In genomic region chr10:71531485-71532446, GRCh38 we compare ENCODE assay signal across 12 cellular contexts.
DNase-seq lines count a peak whose midpoint lies in the region; ATAC-seq and TF ChIP-seq lines count a peak whose summit lies in the region.
"Had no signal": no experiment of that assay in that cellular context is flagged by ENCODE, and none has a peak within 500 bp of the region (broad histone marks: within the 10 kb centered on the region; RNA-seq: fewer than 3 reads in every experiment).

No MANE protein-coding gene starts in this region.

- peak; percentile 16 for DNase-seq in activated naive CD4-positive, alpha-beta T cell treated with Interleukin-2 at 50 U/mL for 16 hours
- no peak for DNase-seq in activated naive CD4-positive, alpha-beta T cell (lab: John Stamatoyannopoulos, UW)
- DNase-seq in NCI-H82 (lab: John Stamatoyannopoulos, UW) = peak; percentile 88
- DNase-seq in stimulated activated effector memory CD8-positive, alpha-beta T cell treated with anti-CD3 and anti-CD28 coated beads, Interleukin-12 subunit alpha, Interleukin-12 subunit beta, amount 100 ng/mL, for 72 hours (ENCODE audit: low spot score in 2 of 2) = peak; percentile 19 to 56
- no peak for DNase-seq in NCI-H345 (lab: John Stamatoyannopoulos, UW)
- no peak for DNase-seq in iPS-NIHi7 (ENCODE audit: extremely low spot score)
- no peak for DNase-seq in osteocyte (ENCODE audit: extremely low spot score, unreplicated experiment)
- DNase-seq: activated effector memory CD4-positive, alpha-beta T cell treated with anti-CD3 and anti-CD28 coated beads, Interleukin-2, amount 50 U/mL, for 16 hours; kidney; testis had no signal

- no peaks in the 10 kb centered on the region for H3K27me3 Mint-ChIP-seq in activated naive CD8-positive, alpha-beta T cell
- H3K27me3 Mint-ChIP-seq in osteocyte (ENCODE audit: unreplicated experiment) = peaks cover 6% of the 10 kb centered on the region
- H3K27me3 Mint-ChIP-seq: CD4-positive, CD25-positive, alpha-beta regulatory T cell had no signal

- H3K4me1 Mint-ChIP-seq in activated naive CD8-positive, alpha-beta T cell (ENCODE audit: low read depth) = peaks cover 17% of the 10 kb centered on the region
- H3K4me1 Mint-ChIP-seq in stimulated activated effector memory CD8-positive, alpha-beta T cell treated with anti-CD3 and anti-CD28 coated beads, Interleukin-12 subunit alpha, Interleukin-12 subunit beta, amount 100 ng/mL, for 72 hours = peaks cover 23% of the 10 kb centered on the region
- H3K4me1 Mint-ChIP-seq in osteocyte (ENCODE audit: unreplicated experiment) = no peaks in the 10 kb centered on the region

- peak overlapping the region; percentile 83 for H3K27ac Mint-ChIP-seq in activated naive CD8-positive, alpha-beta T cell
- peak overlapping the region; percentile 96 for H3K27ac Mint-ChIP-seq in stimulated activated effector memory CD8-positive, alpha-beta T cell treated with anti-CD3 and anti-CD28 coated beads, Interleukin-12 subunit alpha, Interleukin-12 subunit beta, amount 100 ng/mL, for 72 hours
- H3K27ac Mint-ChIP-seq in osteocyte (ENCODE audit: unreplicated experiment) = no peak overlapping the region
- H3K27ac Mint-ChIP-seq: CD4-positive, CD25-positive, alpha-beta regulatory T cell had no signal

- peak; percentile 96 for ATAC-seq in stimulated activated effector memory CD8-positive, alpha-beta T cell treated with anti-CD3 and anti-CD28 coated beads, Interleukin-12 subunit alpha, Interleukin-12 subunit beta, amount 100 ng/mL, for 72 hours

- H3K9me3 Mint-ChIP-seq in activated naive CD8-positive, alpha-beta T cell (ENCODE audit: low read depth) = no peaks in the 10 kb centered on the region
- H3K9me3 Mint-ChIP-seq in stimulated activated effector memory CD8-positive, alpha-beta T cell treated with anti-CD3 and anti-CD28 coated beads, Interleukin-12 subunit alpha, Interleukin-12 subunit beta, amount 100 ng/mL, for 72 hours = no peaks in the 10 kb centered on the region
- no peaks in the 10 kb centered on the region for H3K9me3 Mint-ChIP-seq in osteocyte (ENCODE audit: unreplicated experiment)

- no peaks in the 10 kb centered on the region for H3K36me3 Mint-ChIP-seq in activated naive CD8-positive, alpha-beta T cell
- H3K36me3 Mint-ChIP-seq in stimulated activated effector memory CD8-positive, alpha-beta T cell treated with anti-CD3 and anti-CD28 coated beads, Interleukin-12 subunit alpha, Interleukin-12 subunit beta, amount 100 ng/mL, for 72 hours = no peaks in the 10 kb centered on the region
- no peaks in the 10 kb centered on the region for H3K36me3 Mint-ChIP-seq in osteocyte (ENCODE audit: unreplicated experiment)
- H3K36me3 Mint-ChIP-seq: CD4-positive, CD25-positive, alpha-beta regulatory T cell had no signal

- TF ChIP-seq CTCF in osteocyte (IDR thresholded peaks at IDR 0.05) = no peak

- H3K4me3 Mint-ChIP-seq in activated naive CD8-positive, alpha-beta T cell = peak overlapping the region; percentile 46
- H3K4me3 Mint-ChIP-seq in stimulated activated effector memory CD8-positive, alpha-beta T cell treated with anti-CD3 and anti-CD28 coated beads, Interleukin-12 subunit alpha, Interleukin-12 subunit beta, amount 100 ng/mL, for 72 hours = peak overlapping the region; percentile 38
- no peak overlapping the region for H3K4me3 Mint-ChIP-seq in osteocyte (ENCODE audit: unreplicated experiment)
- H3K4me3 Mint-ChIP-seq: CD4-positive, CD25-positive, alpha-beta regulatory T cell had no signal

Comparison
In these comparisons a context has a peak if more than half of its experiments do, and no peak if none do; other contexts are left out.
1. DNase-seq: peak in activated naive CD4-positive, alpha-beta T cell treated with Interleukin-2 at 50 U/mL for 16 hours (single experiment), NCI-H82 (single experiment) and stimulated activated effector memory CD8-positive, alpha-beta T cell treated with anti-CD3 and anti-CD28 coated beads, Interleukin-12 subunit alpha, Interleukin-12 subunit beta, amount 100 ng/mL, for 72 hours (2 of 2); none in activated naive CD4-positive, alpha-beta T cell (0 of 4), NCI-H345 (single experiment), iPS-NIHi7 (single experiment) and osteocyte (single experiment).